ENCODE assay signal across 1 cellular context in the genomic region with DNA sequence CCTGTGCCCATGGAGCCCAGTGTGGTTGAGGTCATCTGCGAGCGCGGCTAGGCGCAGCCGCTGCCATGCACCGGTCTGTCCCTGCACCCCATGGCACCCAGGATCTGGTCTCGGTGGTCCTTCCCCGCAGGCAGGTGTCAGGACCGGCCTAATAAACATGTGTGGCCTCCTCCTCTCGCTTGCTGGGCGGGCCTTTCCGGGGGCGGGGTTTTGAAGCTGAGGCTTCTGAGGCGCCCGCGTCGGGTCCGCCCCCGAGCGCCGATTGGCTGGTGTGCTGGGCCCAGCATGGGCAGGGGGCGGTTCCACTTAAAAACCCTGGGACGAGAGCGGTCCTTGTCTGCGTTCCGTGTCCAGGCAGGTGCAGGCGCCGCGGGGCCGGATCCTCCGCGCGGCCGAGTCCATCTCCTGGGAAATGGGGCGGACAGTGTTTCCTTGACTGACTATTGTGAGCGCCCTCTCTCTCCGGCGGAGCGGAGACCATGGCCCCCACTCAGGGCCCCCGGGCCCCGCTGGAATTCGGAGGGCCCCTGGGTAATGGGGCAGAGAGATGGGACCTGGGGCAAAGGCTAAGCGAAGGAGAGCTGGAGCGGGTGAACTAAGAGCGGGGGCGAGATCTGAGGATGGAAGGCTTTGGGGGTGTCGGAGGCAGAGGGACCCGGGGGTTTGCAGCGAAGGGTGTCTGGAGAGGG.
TF ChIP-seq lines count a peak whose summit lies in the region.

A gene (plus strand): TSS at position 336 of the 689 bp plus-strand sequence. CDS start 144 bp downstream, at position 480.

TF ChIP-seq in K562, 482 proteins besides CTCF, POLR2A, EP300 and RAD21 (continued from another document and continues in another):
- TF ChIP-seq, protein P1, sequence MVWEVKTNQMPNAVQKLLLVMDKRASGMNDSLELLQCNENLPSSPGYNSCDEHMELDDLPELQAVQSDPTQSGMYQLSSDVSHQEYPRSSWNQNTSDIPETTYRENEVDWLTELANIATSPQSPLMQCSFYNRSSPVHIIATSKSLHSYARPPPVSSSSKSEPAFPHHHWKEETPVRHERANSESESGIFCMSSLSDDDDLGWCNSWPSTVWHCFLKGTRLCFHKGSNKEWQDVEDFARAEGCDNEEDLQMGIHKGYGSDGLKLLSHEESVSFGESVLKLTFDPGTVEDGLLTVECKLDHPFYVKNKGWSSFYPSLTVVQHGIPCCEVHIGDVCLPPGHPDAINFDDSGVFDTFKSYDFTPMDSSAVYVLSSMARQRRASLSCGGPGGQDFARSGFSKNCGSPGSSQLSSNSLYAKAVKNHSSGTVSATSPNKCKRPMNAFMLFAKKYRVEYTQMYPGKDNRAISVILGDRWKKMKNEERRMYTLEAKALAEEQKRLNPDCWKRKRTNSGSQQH (CRISPR knock-in tag; IDR thresholded peaks at IDR 0.05), result peak; percentile 89; the same call in 1 of the 2 replicates
- 0 out of 2 replicates have a peak, but pooled peaks have one; percentile 28 for TF ChIP-seq ILF3 (IDR thresholded peaks at IDR 0.05; ENCODE audit: borderline replicate concordance)
- 0 out of 2 replicates have a peak, but pooled peaks have one; percentile 13 for TF ChIP-seq BCOR (IDR thresholded peaks at IDR 0.05)
- peak; percentile 67 for TF ChIP-seq HMGN3 (IDR thresholded peaks at IDR 0.05; ENCODE audit: borderline replicate concordance, extremely low read depth, insufficient read length, low read depth, low read length)
- 0 out of 2 replicates have a peak, but pooled peaks have one; percentile 35 for TF ChIP-seq TOE1 (IDR thresholded peaks at IDR 0.05; ENCODE audit: borderline replicate concordance)
- TF ChIP-seq TOE1 (CRISPR knock-in tag; IDR thresholded peaks at IDR 0.05; ENCODE audit: borderline replicate concordance, low read depth), result no peak
- TF ChIP-seq DPF2 (IDR thresholded peaks at IDR 0.05), result 0 out of 2 replicates have a peak, but pooled peaks have one; percentile 29
- TF ChIP-seq MAZ (CRISPR knock-in tag; conservative IDR thresholded peaks at IDR 0.05 in 1 of 2, IDR thresholded peaks at IDR 0.05 in 1 of 2), result peak in 1 of 2 experiments; percentile 4; a peak in 1 of 4 replicates
- TF ChIP-seq, protein P2, sequence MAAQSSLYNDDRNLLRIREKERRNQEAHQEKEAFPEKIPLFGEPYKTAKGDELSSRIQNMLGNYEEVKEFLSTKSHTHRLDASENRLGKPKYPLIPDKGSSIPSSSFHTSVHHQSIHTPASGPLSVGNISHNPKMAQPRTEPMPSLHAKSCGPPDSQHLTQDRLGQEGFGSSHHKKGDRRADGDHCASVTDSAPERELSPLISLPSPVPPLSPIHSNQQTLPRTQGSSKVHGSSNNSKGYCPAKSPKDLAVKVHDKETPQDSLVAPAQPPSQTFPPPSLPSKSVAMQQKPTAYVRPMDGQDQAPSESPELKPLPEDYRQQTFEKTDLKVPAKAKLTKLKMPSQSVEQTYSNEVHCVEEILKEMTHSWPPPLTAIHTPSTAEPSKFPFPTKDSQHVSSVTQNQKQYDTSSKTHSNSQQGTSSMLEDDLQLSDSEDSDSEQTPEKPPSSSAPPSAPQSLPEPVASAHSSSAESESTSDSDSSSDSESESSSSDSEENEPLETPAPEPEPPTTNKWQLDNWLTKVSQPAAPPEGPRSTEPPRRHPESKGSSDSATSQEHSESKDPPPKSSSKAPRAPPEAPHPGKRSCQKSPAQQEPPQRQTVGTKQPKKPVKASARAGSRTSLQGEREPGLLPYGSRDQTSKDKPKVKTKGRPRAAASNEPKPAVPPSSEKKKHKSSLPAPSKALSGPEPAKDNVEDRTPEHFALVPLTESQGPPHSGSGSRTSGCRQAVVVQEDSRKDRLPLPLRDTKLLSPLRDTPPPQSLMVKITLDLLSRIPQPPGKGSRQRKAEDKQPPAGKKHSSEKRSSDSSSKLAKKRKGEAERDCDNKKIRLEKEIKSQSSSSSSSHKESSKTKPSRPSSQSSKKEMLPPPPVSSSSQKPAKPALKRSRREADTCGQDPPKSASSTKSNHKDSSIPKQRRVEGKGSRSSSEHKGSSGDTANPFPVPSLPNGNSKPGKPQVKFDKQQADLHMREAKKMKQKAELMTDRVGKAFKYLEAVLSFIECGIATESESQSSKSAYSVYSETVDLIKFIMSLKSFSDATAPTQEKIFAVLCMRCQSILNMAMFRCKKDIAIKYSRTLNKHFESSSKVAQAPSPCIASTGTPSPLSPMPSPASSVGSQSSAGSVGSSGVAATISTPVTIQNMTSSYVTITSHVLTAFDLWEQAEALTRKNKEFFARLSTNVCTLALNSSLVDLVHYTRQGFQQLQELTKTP (IDR thresholded peaks at IDR 0.05; ENCODE audit: low read depth in 1 of 2, partially characterized antibody in 2 of 2), result peak in 1 of 2 experiments; percentile 20
- TF ChIP-seq RBM39 (optimal IDR thresholded peaks at IDR 0.05; ENCODE audit: low read depth, low read length), result no peak
- TF ChIP-seq MYC (IDR thresholded peaks at IDR 0.05; ENCODE audit: low read depth, low read length), result no peak
- TF ChIP-seq MYC (CRISPR knock-in tag; IDR thresholded peaks at IDR 0.05; ENCODE audit: borderline replicate concordance, low read depth), result peak; percentile 87; the same call in 1 of the 2 replicates
- TF ChIP-seq, protein P3, sequence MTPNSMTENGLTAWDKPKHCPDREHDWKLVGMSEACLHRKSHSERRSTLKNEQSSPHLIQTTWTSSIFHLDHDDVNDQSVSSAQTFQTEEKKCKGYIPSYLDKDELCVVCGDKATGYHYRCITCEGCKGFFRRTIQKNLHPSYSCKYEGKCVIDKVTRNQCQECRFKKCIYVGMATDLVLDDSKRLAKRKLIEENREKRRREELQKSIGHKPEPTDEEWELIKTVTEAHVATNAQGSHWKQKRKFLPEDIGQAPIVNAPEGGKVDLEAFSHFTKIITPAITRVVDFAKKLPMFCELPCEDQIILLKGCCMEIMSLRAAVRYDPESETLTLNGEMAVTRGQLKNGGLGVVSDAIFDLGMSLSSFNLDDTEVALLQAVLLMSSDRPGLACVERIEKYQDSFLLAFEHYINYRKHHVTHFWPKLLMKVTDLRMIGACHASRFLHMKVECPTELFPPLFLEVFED (CRISPR knock-in tag; conservative IDR thresholded peaks at IDR 0.05), result peak; percentile 76; the same call in 1 of the 2 replicates
- peak in 1 of 2 experiments; percentile 43; a peak in 2 of 4 replicates for TF ChIP-seq HDAC1 (IDR thresholded peaks at IDR 0.05)
- no peak for TF ChIP-seq ZNF778 (CRISPR knock-in tag; IDR thresholded peaks at IDR 0.05)
- TF ChIP-seq, protein P4, sequence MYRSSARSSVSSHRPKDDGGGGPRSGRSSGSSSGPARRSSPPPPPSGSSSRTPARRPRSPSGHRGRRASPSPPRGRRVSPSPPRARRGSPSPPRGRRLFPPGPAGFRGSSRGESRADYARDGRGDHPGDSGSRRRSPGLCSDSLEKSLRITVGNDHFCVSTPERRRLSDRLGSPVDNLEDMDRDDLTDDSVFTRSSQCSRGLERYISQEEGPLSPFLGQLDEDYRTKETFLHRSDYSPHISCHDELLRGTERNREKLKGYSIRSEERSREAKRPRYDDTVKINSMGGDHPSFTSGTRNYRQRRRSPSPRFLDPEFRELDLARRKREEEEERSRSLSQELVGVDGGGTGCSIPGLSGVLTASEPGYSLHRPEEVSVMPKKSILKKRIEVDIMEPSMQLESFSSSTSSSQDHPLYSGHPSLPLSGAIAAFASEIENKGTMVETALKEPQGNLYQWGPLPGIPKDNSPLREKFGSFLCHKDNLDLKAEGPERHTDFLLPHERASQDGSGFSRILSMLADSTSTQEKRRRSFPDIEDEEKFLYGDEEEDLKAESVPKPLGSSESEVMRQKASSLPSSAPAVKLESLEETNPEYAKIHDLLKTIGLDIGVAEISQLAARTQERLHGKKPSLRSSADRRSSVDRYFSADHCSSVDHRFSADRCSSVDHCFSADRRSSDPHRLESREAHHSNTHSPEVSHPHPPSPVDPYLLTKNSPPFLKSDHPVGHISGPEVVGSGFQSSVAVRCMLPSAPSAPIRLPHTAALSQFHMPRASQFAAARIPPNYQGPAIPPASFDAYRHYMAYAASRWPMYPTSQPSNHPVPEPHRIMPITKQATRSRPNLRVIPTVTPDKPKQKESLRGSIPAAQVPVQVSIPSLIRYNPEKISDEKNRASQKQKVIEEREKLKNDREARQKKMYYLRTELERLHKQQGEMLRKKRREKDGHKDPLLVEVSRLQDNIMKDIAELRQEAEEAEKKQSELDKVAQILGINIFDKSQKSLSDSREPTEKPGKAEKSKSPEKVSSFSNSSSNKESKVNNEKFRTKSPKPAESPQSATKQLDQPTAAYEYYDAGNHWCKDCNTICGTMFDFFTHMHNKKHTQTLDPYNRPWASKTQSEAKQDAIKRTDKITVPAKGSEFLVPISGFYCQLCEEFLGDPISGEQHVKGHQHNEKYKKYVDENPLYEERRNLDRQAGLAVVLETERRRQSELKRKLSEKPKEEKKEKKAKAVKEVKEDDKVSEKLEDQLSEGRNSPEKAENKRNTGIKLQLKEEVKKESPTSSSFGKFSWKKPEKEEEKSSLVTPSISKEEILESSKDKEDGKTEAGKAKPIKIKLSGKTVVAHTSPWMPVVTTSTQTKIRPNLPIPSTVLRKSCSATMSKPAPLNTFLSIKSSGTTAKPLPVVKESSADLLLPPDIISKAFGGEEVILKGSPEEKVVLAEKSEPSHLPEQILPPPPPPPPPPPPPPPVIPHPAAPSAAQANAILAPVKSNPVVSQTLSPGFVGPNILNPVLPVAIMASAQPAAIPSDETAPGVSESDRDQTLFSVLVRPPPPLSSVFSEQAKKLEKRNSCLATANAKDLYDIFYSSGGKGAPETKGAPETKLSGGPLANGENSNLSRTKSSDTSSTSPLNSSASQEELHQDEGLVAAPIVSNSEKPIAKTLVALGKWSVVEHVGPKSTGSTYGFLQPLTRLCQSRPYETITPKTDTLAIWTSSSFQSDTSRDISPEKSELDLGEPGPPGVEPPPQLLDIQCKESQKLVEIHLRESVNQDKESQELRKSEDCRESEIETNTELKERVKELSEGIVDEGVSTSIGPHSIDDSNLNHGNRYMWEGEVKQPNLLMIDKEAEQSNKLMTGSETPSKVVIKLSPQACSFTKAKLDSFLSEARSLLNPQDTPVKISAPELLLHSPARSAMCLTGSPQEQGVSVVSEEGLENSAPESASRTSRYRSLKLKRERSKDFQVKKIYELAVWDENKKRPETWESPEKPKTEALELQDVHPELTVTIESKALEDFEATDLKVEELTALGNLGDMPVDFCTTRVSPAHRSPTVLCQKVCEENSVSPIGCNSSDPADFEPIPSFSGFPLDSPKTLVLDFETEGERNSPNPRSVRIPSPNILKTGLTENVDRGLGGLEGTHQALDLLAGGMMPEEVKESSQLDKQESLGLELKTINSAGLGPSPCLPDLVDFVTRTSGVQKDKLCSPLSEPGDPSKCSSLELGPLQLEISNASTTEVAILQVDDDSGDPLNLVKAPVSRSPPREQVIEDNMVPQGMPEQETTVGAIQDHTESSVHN (IDR thresholded peaks at IDR 0.05; ENCODE audit: borderline replicate concordance in 1 of 2, low read depth in 1 of 2), result no peak
- peak; percentile 90 for TF ChIP-seq POLR2H (tag; IDR thresholded peaks at IDR 0.05; ENCODE audit: low read depth)
- TF ChIP-seq, protein P5, sequence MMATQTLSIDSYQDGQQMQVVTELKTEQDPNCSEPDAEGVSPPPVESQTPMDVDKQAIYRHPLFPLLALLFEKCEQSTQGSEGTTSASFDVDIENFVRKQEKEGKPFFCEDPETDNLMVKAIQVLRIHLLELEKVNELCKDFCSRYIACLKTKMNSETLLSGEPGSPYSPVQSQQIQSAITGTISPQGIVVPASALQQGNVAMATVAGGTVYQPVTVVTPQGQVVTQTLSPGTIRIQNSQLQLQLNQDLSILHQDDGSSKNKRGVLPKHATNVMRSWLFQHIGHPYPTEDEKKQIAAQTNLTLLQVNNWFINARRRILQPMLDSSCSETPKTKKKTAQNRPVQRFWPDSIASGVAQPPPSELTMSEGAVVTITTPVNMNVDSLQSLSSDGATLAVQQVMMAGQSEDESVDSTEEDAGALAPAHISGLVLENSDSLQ (IDR thresholded peaks at IDR 0.05), result no peak
- TF ChIP-seq, protein P6, sequence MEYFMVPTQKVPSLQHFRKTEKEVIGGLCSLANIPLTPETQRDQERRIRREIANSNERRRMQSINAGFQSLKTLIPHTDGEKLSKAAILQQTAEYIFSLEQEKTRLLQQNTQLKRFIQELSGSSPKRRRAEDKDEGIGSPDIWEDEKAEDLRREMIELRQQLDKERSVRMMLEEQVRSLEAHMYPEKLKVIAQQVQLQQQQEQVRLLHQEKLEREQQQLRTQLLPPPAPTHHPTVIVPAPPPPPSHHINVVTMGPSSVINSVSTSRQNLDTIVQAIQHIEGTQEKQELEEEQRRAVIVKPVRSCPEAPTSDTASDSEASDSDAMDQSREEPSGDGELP (CRISPR knock-in tag; IDR thresholded peaks at IDR 0.05; ENCODE audit: borderline replicate concordance), result peak; percentile 58; the same call in 1 of the 2 replicates
- TF ChIP-seq RBM17 (IDR thresholded peaks at IDR 0.05; ENCODE audit: borderline replicate concordance, low read depth, low read length), result no peak
- TF ChIP-seq SUPT5H (IDR thresholded peaks at IDR 0.05), result peak; percentile 85
- no peak for TF ChIP-seq KAT8 (IDR thresholded peaks at IDR 0.05; ENCODE audit: low read depth)
- TF ChIP-seq YY1 (IDR thresholded peaks at IDR 0.05; ENCODE audit: borderline replicate concordance in 1 of 3, control insufficient read depth in 1 of 3, extremely low read depth in 1 of 3, insufficient read depth in 3 of 3, insufficient read length in 1 of 3, insufficient replicate concordance in 2 of 3, low read depth in 1 of 3, low read length in 2 of 3), result no peak
- no peak for TF ChIP-seq ZNF584 (CRISPR knock-in tag; IDR thresholded peaks at IDR 0.05; ENCODE audit: low read depth)
- TF ChIP-seq, protein P7, sequence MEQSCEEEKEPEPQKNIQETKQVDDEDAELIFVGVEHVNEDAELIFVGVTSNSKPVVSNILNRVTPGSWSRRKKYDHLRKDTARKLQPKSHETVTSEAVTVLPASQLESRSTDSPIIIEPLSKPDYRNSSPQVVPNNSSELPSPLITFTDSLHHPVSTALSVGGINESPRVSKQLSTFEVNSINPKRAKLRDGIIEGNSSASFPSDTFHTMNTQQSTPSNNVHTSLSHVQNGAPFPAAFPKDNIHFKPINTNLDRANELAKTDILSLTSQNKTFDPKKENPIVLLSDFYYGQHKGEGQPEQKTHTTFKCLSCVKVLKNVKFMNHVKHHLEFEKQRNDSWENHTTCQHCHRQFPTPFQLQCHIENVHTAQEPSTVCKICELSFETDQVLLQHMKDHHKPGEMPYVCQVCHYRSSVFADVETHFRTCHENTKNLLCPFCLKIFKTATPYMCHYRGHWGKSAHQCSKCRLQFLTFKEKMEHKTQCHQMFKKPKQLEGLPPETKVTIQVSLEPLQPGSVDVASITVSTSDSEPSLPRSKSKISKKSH (CRISPR knock-in tag; IDR thresholded peaks at IDR 0.05), result peak; percentile 58; the same call in 1 of the 2 replicates
- TF ChIP-seq ZNF12 (CRISPR knock-in tag; IDR thresholded peaks at IDR 0.05), result 0 out of 2 replicates have a peak, but pooled peaks have one; percentile 6
- TF ChIP-seq ZNF586 (CRISPR knock-in tag; conservative IDR thresholded peaks at IDR 0.05), result 0 out of 2 replicates have a peak, but pooled peaks have one; percentile 35
